In the genomic region with DNA sequence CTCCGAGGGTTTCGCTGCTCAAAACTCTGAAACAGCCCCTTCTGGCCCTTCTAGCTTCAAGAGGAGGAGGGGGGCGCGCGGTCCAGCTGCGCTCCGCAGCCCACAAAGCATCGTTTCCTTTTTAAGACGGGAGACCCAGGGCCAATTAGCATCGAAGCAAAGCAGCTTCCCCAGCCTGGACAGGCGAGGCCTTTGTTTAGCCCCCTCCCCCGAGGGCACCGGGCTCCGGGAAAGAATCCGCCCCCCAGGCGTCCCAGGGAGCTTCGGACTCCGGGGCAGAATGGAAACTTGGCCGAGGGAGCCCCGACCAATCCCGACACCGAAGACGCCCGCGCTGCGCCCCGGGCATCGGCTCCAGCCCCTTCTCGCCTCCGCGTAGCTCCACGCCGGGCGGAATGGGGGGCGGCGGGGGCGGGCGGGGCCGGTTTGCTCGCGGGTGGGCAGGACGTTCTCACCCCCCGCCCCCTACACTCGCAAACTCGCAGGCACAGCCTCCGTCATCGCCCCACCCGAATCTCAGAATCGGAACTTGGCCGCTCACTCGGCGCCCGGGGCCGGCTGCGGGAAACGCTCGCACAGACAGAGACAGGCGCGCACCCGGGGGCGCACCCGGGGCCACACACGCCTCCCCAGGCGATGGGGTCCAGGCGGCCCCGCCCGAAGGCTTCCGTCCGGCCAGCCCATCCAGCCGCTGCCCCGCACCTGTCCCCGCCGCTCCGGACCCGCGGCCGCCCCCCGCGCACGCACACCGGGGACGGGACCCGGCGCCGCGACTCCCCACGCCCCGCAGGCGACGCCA, we compare ENCODE assay signal across 9 cellular contexts. TPM values are rescaled to one million over a fixed set of nuclear protein-coding genes. Genes with fewer than 3 reads are reported as not detected.
DNase-seq lines count a peak whose midpoint lies in the region; FAIRE-seq and TF ChIP-seq lines count a peak whose summit lies in the region.
"Had no signal": no experiment of that assay in that cellular context is flagged by ENCODE, and none has a peak within 500 bp of the region (broad histone marks: within the 10 kb centered on the region; RNA-seq: fewer than 3 reads in every experiment).

No MANE protein-coding gene starts in this region.

- H3K9me3 ChIP-seq in left ventricle myocardium inferior (replicated peaks) (no peaks in the 10 kb centered on the region), osteoblast (ENCODE audit: low read depth, low read length) (no peaks in the 10 kb centered on the region)

- H3K36me3 ChIP-seq in left ventricle myocardium inferior = no peaks in the 10 kb centered on the region
- no peaks in the 10 kb centered on the region for H3K36me3 ChIP-seq in osteoblast (ENCODE audit: insufficient read depth, low read length)

- H3K4me3 ChIP-seq in left ventricle myocardium inferior (peak overlapping the region; percentile 55), osteoblast (ENCODE audit: insufficient read depth, low read length) (no peak overlapping the region)

- H3K4me2 ChIP-seq in osteoblast (ENCODE audit: insufficient read depth, low read length) = no peak overlapping the region

- no peak overlapping the region for H3K27ac ChIP-seq in left ventricle myocardium inferior (replicated peaks)
- H3K27ac ChIP-seq in osteoblast (ENCODE audit: low read depth, low read length) = no peak overlapping the region

- intact Hi-C loops in left ventricle myocardium inferior (cut with micrococcal nuclease) (no loop called here), cardiac septum (cut with DNase I) (no loop called here)

- DNase-seq in left ventricle myocardium inferior (no peak), cardiac septum (ENCODE audit: low spot score) (no peak), iPS-NIHi11 (ENCODE audit: low spot score) (peak; percentile 86), urothelium cell line (ENCODE audit: low spot score) (no peak), RPMI8226 (no peak), osteoblast (ENCODE audit: insufficient read length, low spot score, missing footprints) (no peak)
- DNase-seq: activated CD4-positive, alpha-beta T cell treated with anti-CD3 and anti-CD28 coated beads for 48 hours; CD4-positive, CD25-positive, alpha-beta regulatory T cell; NCI-H345 had no signal

- H4K20me1 ChIP-seq in osteoblast (ENCODE audit: insufficient read depth, low read length) = no peaks in the 10 kb centered on the region

- TF ChIP-seq CTCF in left ventricle myocardium inferior (IDR thresholded peaks at IDR 0.05; ENCODE audit: borderline replicate concordance) (no peak), osteoblast (IDR thresholded peaks at IDR 0.05; ENCODE audit: extremely low read depth, low read depth, low read length) (no peak)

- no peak overlapping the region for H2AFZ ChIP-seq in osteoblast (ENCODE audit: low read length)

- H3K4me1 ChIP-seq in left ventricle myocardium inferior (peaks cover 20% of the 10 kb centered on the region), osteoblast (ENCODE audit: insufficient read depth, low read length) (no peaks in the 10 kb centered on the region)

- H3K79me2 ChIP-seq in osteoblast (ENCODE audit: insufficient read depth, low read length) = no peaks in the 10 kb centered on the region

- peaks cover 90% of the 10 kb centered on the region for H3K27me3 ChIP-seq in left ventricle myocardium inferior (ENCODE audit: low read depth)
- H3K27me3 ChIP-seq in osteoblast (ENCODE audit: insufficient read depth, low read length) = peaks cover 51% of the 10 kb centered on the region

- peak; percentile 55 for FAIRE-seq in urothelium cell line (lab: Jason Lieb, UNC)

RNA-seq across cellular contexts. Expression of a gene that starts 0.6 kb away (rescaled TPM):
- not detected for total RNA-seq in left ventricle myocardium inferior
- total RNA-seq in cardiac septum = not detected
- total RNA-seq in osteoblast = not detected in 2 replicates
- total RNA-seq: CD4-positive, CD25-positive, alpha-beta regulatory T cell had no signal

RNA-seq across cellular contexts. Expression of a gene that starts 17.9 kb away (rescaled TPM):
- total RNA-seq in left ventricle myocardium inferior = 0.27 TPM
- 1.1 TPM for total RNA-seq in cardiac septum
- total RNA-seq in osteoblast = under 0.01 and 0.29 TPM in 2 replicates
- total RNA-seq: CD4-positive, CD25-positive, alpha-beta regulatory T cell had no signal

RNA-seq across cellular contexts. Expression of a gene that starts 19.0 kb away (rescaled TPM):
- total RNA-seq in left ventricle myocardium inferior = 33.4 TPM
- 49.5 TPM for total RNA-seq in cardiac septum
- 63.1 and 68.4 TPM in 2 replicates for total RNA-seq in osteoblast

RNA-seq across cellular contexts. Expression of a gene that starts 37.7 kb away (rescaled TPM):
- total RNA-seq in left ventricle myocardium inferior (22.2 TPM), cardiac septum (23.1 TPM), osteoblast (23.9 and 26.8 TPM in 2 replicates)

RNA-seq across cellular contexts. Expression of a gene that starts 39.3 kb away (rescaled TPM):
- total RNA-seq in left ventricle myocardium inferior (not detected), cardiac septum (0.22 TPM), osteoblast (not detected in 2 replicates)
